In the genomic region with DNA sequence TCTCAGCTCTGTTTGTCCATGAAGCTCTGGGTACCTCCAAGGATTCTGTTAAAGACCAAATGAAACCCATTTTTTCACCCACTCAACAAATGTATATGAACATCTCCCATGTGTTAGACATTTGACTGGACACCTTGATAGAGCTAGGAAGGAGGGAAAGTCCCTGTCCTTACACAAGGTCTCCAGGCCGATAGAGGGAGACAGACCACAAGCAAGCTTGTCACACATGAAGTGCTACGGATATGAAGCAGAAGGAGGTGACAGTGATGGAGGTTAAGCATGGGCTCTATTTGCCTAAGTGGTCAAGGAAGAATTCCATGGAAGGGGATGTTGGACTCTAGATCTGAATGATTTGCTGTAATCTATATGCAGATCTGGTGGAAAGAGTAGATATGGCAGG, we compare ENCODE assay signal across 24 cellular contexts.
A peak's percentile ranks its signal among the peaks of the same experiment; 100 is the strongest.
DNase-seq lines count a peak whose midpoint lies in the region; ATAC-seq and TF ChIP-seq lines count a peak whose summit lies in the region.
"Had no signal": no experiment of that assay in that cellular context is flagged by ENCODE, and none has a peak within 500 bp of the region (broad histone marks: within the 10 kb centered on the region; RNA-seq: fewer than 3 reads in every experiment).

No MANE protein-coding gene starts in this region.

- CTCF ChIA-PET in GM10248 (lab: Yijun Ruan, JAX), result interaction anchor here (0.8 kb wide), 1 partner anchor 451 kb away, joined by 3 read pairs; no protein-coding TSS in a partner anchor
- CTCF ChIA-PET in HCT116 (lab: Charles Lee), result interaction anchor here (1.0 to 1.6 kb wide), 2 partner anchors 26 to 450 kb away, joined by 5 read pairs; no protein-coding TSS in a partner anchor
- CTCF ChIA-PET in CD4-positive, alpha-beta T cell (lab: Charles Lee), result no interaction called here

- no TSS peak for BruUV-seq in HCT116 (replicated peaks; lab: Mats Ljungman, UMichigan)

- ATAC-seq in HCT116 (peak; percentile 72), GM21515 (IDR thresholded peaks at IDR 0.05; ENCODE audit: unreplicated experiment) (no peak), HG02571 (IDR thresholded peaks at IDR 0.05; ENCODE audit: unreplicated experiment) (no peak)
- ATAC-seq in CD4-positive, alpha-beta T cell (ENCODE audit: poor library complexity), result no peak
- ATAC-seq: CD8-positive, alpha-beta T cell; foreskin keratinocyte; lower lobe of right lung had no signal

- H3K4me1 Mint-ChIP-seq in CD4-positive, alpha-beta T cell (ENCODE audit: low read depth), result no peaks in the 10 kb centered on the region
- peaks cover 13% of the 10 kb centered on the region for H3K4me1 Mint-ChIP-seq in neural progenitor cell

- TF ChIP-seq POLR2A in HCT116 (IDR thresholded peaks at IDR 0.05; ENCODE audit: borderline replicate concordance, extremely low read depth, insufficient read depth, insufficient read length), result no peak

- TF ChIP-seq CTCF in C4-2B (conservative IDR thresholded peaks at IDR 0.05), result peak; percentile 39
- TF ChIP-seq CTCF in GM10248 (IDR thresholded peaks at IDR 0.05; ENCODE audit: control extremely low read depth, extremely low read depth, low read depth, missing control alignments), result peak; percentile 21
- peak in 2 of 3 experiments; percentile 36 to 49; a peak in 4 of 6 replicates for TF ChIP-seq CTCF in HCT116 (IDR thresholded peaks at IDR 0.05 in 2 of 3, conservative IDR thresholded peaks at IDR 0.05 in 1 of 3; ENCODE audit: borderline replicate concordance in 1 of 3, insufficient read depth in 1 of 3, low read depth in 2 of 3, low read length in 2 of 3)
- TF ChIP-seq CTCF in CD4-positive, alpha-beta T cell (IDR thresholded peaks at IDR 0.05), result no peak
- TF ChIP-seq CTCF in neural progenitor cell (IDR thresholded peaks at IDR 0.05), result no peak

- H3K9me3 ChIP-seq in HCT116 (ENCODE audit: control insufficient read depth in 1 of 2, insufficient read depth in 1 of 2, low read depth in 1 of 2, low read length in 2 of 2) (no peaks in the 10 kb centered on the region), neural progenitor cell (ENCODE audit: low read depth) (no peaks in the 10 kb centered on the region)
- no peaks in the 10 kb centered on the region for H3K9me3 ChIP-seq in CD4-positive, alpha-beta T cell (ENCODE audit: control insufficient read depth, low read length)
- H3K9me3 ChIP-seq: lower lobe of right lung, psoas muscle, tibial artery had no signal

- H2AFZ ChIP-seq in HCT116 (ENCODE audit: low read depth, low read length, poor library complexity, severe bottlenecking) (no peak overlapping the region), neural progenitor cell (replicated peaks) (no peak overlapping the region)
- H2AFZ ChIP-seq: hepatocyte had no signal

- H3K4me1 ChIP-seq in HCT116 (ENCODE audit: control insufficient read depth in 1 of 2, insufficient read depth in 2 of 2, low read length in 2 of 2) (no peaks in the 10 kb centered on the region), neural progenitor cell (no peaks in the 10 kb centered on the region)
- H3K4me1 ChIP-seq: foreskin keratinocyte, lower lobe of right lung, psoas muscle, tibial artery had no signal

- H3K79me2 ChIP-seq in HCT116 (ENCODE audit: insufficient read depth, low read length) (no peaks in the 10 kb centered on the region), neural progenitor cell (ENCODE audit: low read depth) (no peaks in the 10 kb centered on the region)
- H3K79me2 ChIP-seq: hepatocyte had no signal

- H3K27ac Mint-ChIP-seq in CD4-positive, alpha-beta T cell, result no peak overlapping the region
- no peak overlapping the region for H3K27ac Mint-ChIP-seq in neural progenitor cell
- H3K27ac Mint-ChIP-seq: CD8-positive, alpha-beta T cell had no signal

- no peak overlapping the region for H3K9ac ChIP-seq in HCT116 (ENCODE audit: low read length)
- H3K9ac ChIP-seq in neural progenitor cell, result no peak overlapping the region

- no peak overlapping the region for H3K4me3 ChIP-seq in HCT116 (replicated peaks in 1 of 2; ENCODE audit: low read depth in 1 of 2, low read length in 2 of 2)
- no peak overlapping the region for H3K4me3 ChIP-seq in neural progenitor cell
- H3K4me3 ChIP-seq: hepatocyte, lower lobe of right lung, psoas muscle, skin epidermis, tibial artery had no signal

- intact Hi-C loops in HCT116 (cut with micrococcal nuclease), result no loop called here
- intact Hi-C loops in CD4-positive, alpha-beta T cell (cut with DNase I, micrococcal nuclease), result no loop called here

- RAD21 ChIA-PET in HCT116 (lab: Charles Lee; ENCODE audit: low non-redundant PET in 1 of 2, low total read pairs in 2 of 2, uncharacterized antibody in 2 of 2, unreplicated experiment in 2 of 2), result no interaction called here

- H3K36me3 ChIP-seq in HCT116 (ENCODE audit: control insufficient read depth in 1 of 2, insufficient read depth in 2 of 2, low read length in 2 of 2) (no peaks in the 10 kb centered on the region), neural progenitor cell (no peaks in the 10 kb centered on the region)
- H3K36me3 ChIP-seq: lower lobe of right lung, tibial artery had no signal

- H3K27me3 ChIP-seq in HCT116 (ENCODE audit: insufficient read depth, low read length), result peaks cover 60% of the 10 kb centered on the region
- H3K27me3 ChIP-seq in CD4-positive, alpha-beta T cell (ENCODE audit: control insufficient read depth, insufficient read depth, low read length), result no peaks in the 10 kb centered on the region
- peaks cover 3% of the 10 kb centered on the region for H3K27me3 ChIP-seq in neural progenitor cell
- H3K27me3 ChIP-seq: hepatocyte, tibial artery had no signal

- TF ChIP-seq RAD21 in HCT116 (IDR thresholded peaks at IDR 0.05; ENCODE audit: low read depth), result no peak

- no peak overlapping the region for H3K4me3 Mint-ChIP-seq in CD4-positive, alpha-beta T cell
- H3K4me3 Mint-ChIP-seq in neural progenitor cell, result no peak overlapping the region
- H3K4me3 Mint-ChIP-seq: CD8-positive, alpha-beta T cell had no signal

- no peaks in the 10 kb centered on the region for H3F3A ChIP-seq in neural progenitor cell (ENCODE audit: low read depth)

- DNase-seq in GM10248 (ENCODE audit: extremely low spot score), result no peak
- DNase-seq in HCT116 (ENCODE audit: low read depth, low spot score), result no peak
- peak; percentile 63 for DNase-seq in SK-N-DZ (ENCODE audit: low spot score)
- DNase-seq in CD4-positive, alpha-beta T cell, result no peak
- DNase-seq in neural progenitor cell (ENCODE audit: low spot score), result no peak
- DNase-seq: activated naive CD4-positive, alpha-beta T cell treated with anti-CD3 and anti-CD28 coated beads, Interleukin-2, amount 50 U/mL, for 16 hours; CD8-positive, alpha-beta T cell; DND-41; foreskin keratinocyte; H7; lower lobe of right lung; NCI-H1417; NCI-H69; psoas muscle; RPMI8226; stimulated activated CD4-positive, alpha-beta T cell treated with anti-CD3 and anti-CD28 coated beads, Interleukin-2, amount 100 ng/mL, for 48 hours; stimulated activated naive CD4-positive, alpha-beta T cell treated with Interleukin-2 at 50 U/mL for 16 hours; SW 1271; tibial artery had no signal

- H3K9me3 Mint-ChIP-seq in CD4-positive, alpha-beta T cell, result no peaks in the 10 kb centered on the region
- H3K9me3 Mint-ChIP-seq in neural progenitor cell, result no peaks in the 10 kb centered on the region
- H3K9me3 Mint-ChIP-seq: CD8-positive, alpha-beta T cell had no signal

- no peak overlapping the region for H3K4me2 ChIP-seq in HCT116 (ENCODE audit: low read length)
- H3K4me2 ChIP-seq in neural progenitor cell, result no peak overlapping the region
- H3K4me2 ChIP-seq: hepatocyte had no signal

- no peaks in the 10 kb centered on the region for H3K36me3 Mint-ChIP-seq in CD4-positive, alpha-beta T cell (ENCODE audit: low read depth)
- H3K36me3 Mint-ChIP-seq in neural progenitor cell, result no peaks in the 10 kb centered on the region
- H3K36me3 Mint-ChIP-seq: CD8-positive, alpha-beta T cell had no signal

- no peak overlapping the region for H3K27ac ChIP-seq in C4-2B
- H3K27ac ChIP-seq in HCT116 (ENCODE audit: low read depth, low read length), result no peak overlapping the region
- H3K27ac ChIP-seq in CD4-positive, alpha-beta T cell (ENCODE audit: low read depth, low read length), result no peak overlapping the region
- H3K27ac ChIP-seq in neural progenitor cell, result no peak overlapping the region
- H3K27ac ChIP-seq: foreskin keratinocyte, hepatocyte, lower lobe of right lung, psoas muscle, skin epidermis, tibial artery had no signal

- POLR2A ChIA-PET in GM10248 (lab: Yijun Ruan, JAX) (no interaction called here), HCT116 (lab: Charles Lee) (no interaction called here)
- POLR2A ChIA-PET in CD4-positive, alpha-beta T cell (lab: Charles Lee), result no interaction called here

- H3K9me2 ChIP-seq in HCT116 (ENCODE audit: insufficient read depth), result no peaks in the 10 kb centered on the region

- H3K27me3 Mint-ChIP-seq in CD4-positive, alpha-beta T cell, result peaks cover 42% of the 10 kb centered on the region
- peaks cover 11% of the 10 kb centered on the region for H3K27me3 Mint-ChIP-seq in neural progenitor cell (ENCODE audit: insufficient read depth, low read depth)

- H4K20me1 ChIP-seq in HCT116 (ENCODE audit: insufficient read depth) (no peaks in the 10 kb centered on the region), neural progenitor cell (ENCODE audit: low read depth) (no peaks in the 10 kb centered on the region)

TF ChIP-seq in HCT116, 20 proteins besides CTCF, POLR2A, EP300 and RAD21 (continues in another document):
- TF ChIP-seq SIN3A (IDR thresholded peaks at IDR 0.05; ENCODE audit: low read depth) (no peak), EZH2phosphoT487 (IDR thresholded peaks at IDR 0.05; ENCODE audit: borderline replicate concordance) (no peak), CBX3 (IDR thresholded peaks at IDR 0.05; ENCODE audit: low read depth) (no peak), JUND (IDR thresholded peaks at IDR 0.05) (no peak), SRF (IDR thresholded peaks at IDR 0.05; ENCODE audit: low read depth) (no peak), ZFX (IDR thresholded peaks at IDR 0.05) (no peak), ELF1 (IDR thresholded peaks at IDR 0.05; ENCODE audit: borderline replicate concordance, low read depth) (no peak)
- TF ChIP-seq, protein P1, sequence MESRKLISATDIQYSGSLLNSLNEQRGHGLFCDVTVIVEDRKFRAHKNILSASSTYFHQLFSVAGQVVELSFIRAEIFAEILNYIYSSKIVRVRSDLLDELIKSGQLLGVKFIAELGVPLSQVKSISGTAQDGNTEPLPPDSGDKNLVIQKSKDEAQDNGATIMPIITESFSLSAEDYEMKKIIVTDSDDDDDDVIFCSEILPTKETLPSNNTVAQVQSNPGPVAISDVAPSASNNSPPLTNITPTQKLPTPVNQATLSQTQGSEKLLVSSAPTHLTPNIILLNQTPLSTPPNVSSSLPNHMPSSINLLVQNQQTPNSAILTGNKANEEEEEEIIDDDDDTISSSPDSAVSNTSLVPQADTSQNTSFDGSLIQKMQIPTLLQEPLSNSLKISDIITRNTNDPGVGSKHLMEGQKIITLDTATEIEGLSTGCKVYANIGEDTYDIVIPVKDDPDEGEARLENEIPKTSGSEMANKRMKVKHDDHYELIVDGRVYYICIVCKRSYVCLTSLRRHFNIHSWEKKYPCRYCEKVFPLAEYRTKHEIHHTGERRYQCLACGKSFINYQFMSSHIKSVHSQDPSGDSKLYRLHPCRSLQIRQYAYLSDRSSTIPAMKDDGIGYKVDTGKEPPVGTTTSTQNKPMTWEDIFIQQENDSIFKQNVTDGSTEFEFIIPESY (IDR thresholded peaks at IDR 0.05; ENCODE audit: extremely low read depth, insufficient replicate concordance, low read length), result no peak

Comparison
In these comparisons a context has a peak if more than half of its experiments do, and no peak if none do; other contexts are left out.
1. CTCF ChIP-seq: peak in C4-2B (single experiment), GM10248 (single experiment) and HCT116 (2 of 3); none in CD4-positive, alpha-beta T cell (single experiment) and neural progenitor cell (single experiment).